Comparison of ENCODE assay signal across 8 cellular contexts in genomic region chr10:28533571-28534304, GRCh38. TPM values are rescaled to one million over a fixed set of nuclear protein-coding genes. Genes with fewer than 3 reads are reported as not detected.
DNase-seq lines count a peak whose midpoint lies in the region; TF ChIP-seq lines count a peak whose summit lies in the region.

No MANE protein-coding gene starts in this region.

- peak overlapping the region; percentile 99 for H3K9ac ChIP-seq in H9 (ENCODE audit: extremely low read depth, insufficient read length, low read length)
- peak overlapping the region; percentile 95 for H3K9ac ChIP-seq in mesendoderm (ENCODE audit: low read length)

- H3K27me3 ChIP-seq in H9 (ENCODE audit: insufficient read depth, low read length) (no peaks in the 10 kb centered on the region), mesendoderm (ENCODE audit: insufficient read depth, low read length, poor library complexity) (no peaks in the 10 kb centered on the region)
- no peaks in the 10 kb centered on the region for H3K27me3 ChIP-seq in effector memory CD4-positive, alpha-beta T cell (replicated peaks; ENCODE audit: control insufficient read depth, insufficient read depth, low read length, poor library complexity, severe bottlenecking)

- no peak overlapping the region for H4K5ac ChIP-seq in H9 (ENCODE audit: insufficient read length, low read depth, low read length)
- no peak overlapping the region for H4K5ac ChIP-seq in mesendoderm (ENCODE audit: low read length)

- H3K23ac ChIP-seq in H9 (ENCODE audit: insufficient read length, low read depth, low read length), result no peak overlapping the region
- H3K23ac ChIP-seq in mesendoderm (ENCODE audit: low read length), result peak overlapping the region; percentile 91

- H3K56ac ChIP-seq in H9 (ENCODE audit: insufficient read length, low read depth, low read length) (peak overlapping the region; percentile 40), mesendoderm (ENCODE audit: low read length) (peak overlapping the region; percentile 98)

- peaks cover 41 to 50% (median 48%) of the 10 kb centered on the region in 3 experiments for H3K36me3 Mint-ChIP-seq in H9 (ENCODE audit: insufficient read depth in 1 of 3, low read depth in 3 of 3)

- H3K27me3 Mint-ChIP-seq in H9 (ENCODE audit: low read depth), result no peaks in the 10 kb centered on the region; the same call in 1 of the 2 replicates

- no peak overlapping the region for H2BK12ac ChIP-seq in H9 (ENCODE audit: insufficient read length, low read depth, low read length)

- H4K91ac ChIP-seq in H9 (ENCODE audit: insufficient read length, low read depth, low read length), result no peak overlapping the region

- no peak overlapping the region for H2AFZ ChIP-seq in H9 (ENCODE audit: low read length)

- H3K4me1 Mint-ChIP-seq in H9, result peaks cover 32 to 41% of the 10 kb centered on the region in 2 experiments

- peak overlapping the region; percentile 94 to 99 (median 95) for H3K27ac Mint-ChIP-seq in H9

- H2BK120ac ChIP-seq in H9 (ENCODE audit: low read depth, low read length, poor library complexity, severe bottlenecking) (no peak overlapping the region), mesendoderm (ENCODE audit: low read depth, low read length) (peak overlapping the region; percentile 75)

- peaks cover 22% of the 10 kb centered on the region for H3K36me3 ChIP-seq in effector memory CD4-positive, alpha-beta T cell (ENCODE audit: control insufficient read depth, insufficient read depth, low read length)
- peaks cover 2% of the 10 kb centered on the region for H3K36me3 ChIP-seq in mesendoderm (ENCODE audit: control insufficient read depth, insufficient read depth, low read length)

- peak overlapping the region; percentile 98 for H3K4me3 Mint-ChIP-seq in H9

- H2BK5ac ChIP-seq in H9 (ENCODE audit: insufficient read length, low read length) (no peak overlapping the region), mesendoderm (ENCODE audit: low read length) (no peak overlapping the region)

- H3K23me2 ChIP-seq in H9 (ENCODE audit: insufficient read length, low read depth, low read length, poor library complexity, severe bottlenecking), result peaks cover 9% of the 10 kb centered on the region

- H4K8ac ChIP-seq in H9 (replicated peaks; ENCODE audit: insufficient read length, low read depth, low read length) (no peak overlapping the region), mesendoderm (ENCODE audit: low read depth, low read length) (peak overlapping the region; percentile 87)

- H4K20me1 ChIP-seq in H9 (ENCODE audit: control insufficient read depth, insufficient read depth, insufficient read length), result no peaks in the 10 kb centered on the region

- H3T11ph ChIP-seq in H9 (ENCODE audit: low read length), result no peak overlapping the region

- H2BK20ac ChIP-seq in H9 (ENCODE audit: low read depth, low read length, poor library complexity, severe bottlenecking), result no peak overlapping the region

- H3K9me3 Mint-ChIP-seq in H9, result no peaks in the 10 kb centered on the region

- no peak overlapping the region; the same call in 1 of the 2 replicates for H3K4ac ChIP-seq in H9 (ENCODE audit: low read depth, low read length)
- H3K4ac ChIP-seq in mesendoderm (ENCODE audit: low read depth, low read length), result peak overlapping the region; percentile 76

- peak overlapping the region; percentile 64 for H3K4me3 ChIP-seq in effector memory CD4-positive, alpha-beta T cell (ENCODE audit: insufficient read depth, low read depth, low read length, poor library complexity, severe bottlenecking)
- H3K4me3 ChIP-seq in mesendoderm (ENCODE audit: low read length), result peak overlapping the region; percentile 78

- peaks cover 9% of the 10 kb centered on the region for H3K79me1 ChIP-seq in H9 (ENCODE audit: insufficient read depth, low read depth, low read length, poor library complexity, severe bottlenecking)
- H3K79me1 ChIP-seq in mesendoderm (ENCODE audit: low read length), result peaks cover 4% of the 10 kb centered on the region

- no peak overlapping the region for H2AK5ac ChIP-seq in H9 (ENCODE audit: insufficient read length, low read length)
- H2AK5ac ChIP-seq in mesendoderm (ENCODE audit: low read length), result no peak overlapping the region

- DNase-seq in DMS79 (lab: John Stamatoyannopoulos, UW) (peak; percentile 4), H9 (peak; percentile 50), NCI-H1092 treated with DMSO at 0.1 percent for 48 hours (lab: John Stamatoyannopoulos, UW) (peak; percentile 39), mesendoderm (peak; percentile 65), SKM-1 treated with dmso at 0.1 percent for 144 hours (lab: John Stamatoyannopoulos, UW; ENCODE audit: unreplicated experiment) (no peak)
- peak; percentile 33 to 54 (median 46) for DNase-seq in activated CD8-positive, alpha-beta memory T cell treated with anti-CD3 and anti-CD28 coated beads for 48 hours (ENCODE audit: low read depth in 2 of 3, low spot score in 2 of 3)
- peak; percentile 41 to 63 (median 53) for DNase-seq in effector memory CD4-positive, alpha-beta T cell
- DNase-seq in stimulated activated CD8-positive, alpha-beta memory T cell treated with anti-CD3 and anti-CD28 coated beads, Interleukin-12 subunit alpha, Interleukin-12 subunit beta, amount 100 ng/mL, for 24 hours (ENCODE audit: extremely low read depth), result peak; percentile 37

- H3K27ac ChIP-seq in H9 (ENCODE audit: insufficient read length, low read depth, low read length) (peak overlapping the region; percentile 54), mesendoderm (ENCODE audit: low read depth, low read length) (peak overlapping the region; percentile 99)
- H3K27ac ChIP-seq in effector memory CD4-positive, alpha-beta T cell (ENCODE audit: insufficient read depth, low read length, poor library complexity, severe bottlenecking), result peak overlapping the region; percentile 100

- WGBS in H9 (ENCODE audit: extremely low coverage, insufficient read length, low lambda C conversion rate), result no CpG with 5 or more reads among the region's 64 CpGs
- no CpG with 5 or more reads among the region's 64 CpGs for WGBS in mesendoderm (ENCODE audit: extremely low coverage, insufficient coverage, low lambda C conversion rate)

- no peak for TF ChIP-seq CTCF in H9 (conservative IDR thresholded peaks at IDR 0.05)

- peaks cover 16% of the 10 kb centered on the region; the same call in 1 of the 2 replicates for H3K79me2 ChIP-seq in H9 (ENCODE audit: insufficient read depth, low read length)
- peaks cover 39% of the 10 kb centered on the region for H3K79me2 ChIP-seq in mesendoderm (ENCODE audit: control insufficient read depth, insufficient read depth, low read length)

- no peaks in the 10 kb centered on the region for H3K9me3 ChIP-seq in H9 (ENCODE audit: control insufficient read depth, low read depth, low read length)
- no peaks in the 10 kb centered on the region for H3K9me3 ChIP-seq in effector memory CD4-positive, alpha-beta T cell (ENCODE audit: control insufficient read depth, low read length)

- H3K4me1 ChIP-seq in H9 (ENCODE audit: insufficient read depth, low read length) (no peaks in the 10 kb centered on the region), mesendoderm (ENCODE audit: control insufficient read depth, low read depth, low read length) (peaks cover 6% of the 10 kb centered on the region)
- H3K4me1 ChIP-seq in effector memory CD4-positive, alpha-beta T cell (ENCODE audit: control insufficient read depth, insufficient read depth, low read length, poor library complexity, severe bottlenecking), result peaks cover 9% of the 10 kb centered on the region

- H3K18ac ChIP-seq in H9 (ENCODE audit: insufficient read length, low read depth, low read length), result peak overlapping the region; percentile 81
- H3K18ac ChIP-seq in mesendoderm (ENCODE audit: low read length), result peak overlapping the region; percentile 99

- H3K4me2 ChIP-seq in H9 (ENCODE audit: insufficient read depth, insufficient read length, low read length), result peak overlapping the region; percentile 89
- peak overlapping the region; percentile 51 for H3K4me2 ChIP-seq in mesendoderm (ENCODE audit: low read length)

- peak overlapping the region; percentile 96 for H3K14ac ChIP-seq in H9 (ENCODE audit: insufficient read depth, low read length)

- H2BK15ac ChIP-seq in H9 (ENCODE audit: low read depth, low read length) (no peak overlapping the region), mesendoderm (replicated peaks; ENCODE audit: low read depth) (no peak overlapping the region)

RNA-seq across cellular contexts. Expression of gene WAC, which starts 0.8 kb away (rescaled TPM):
- 130 and 134 TPM in 2 replicates for total RNA-seq in H9 (2021)
- polyA plus RNA-seq in mesendoderm (2013, experiment 1 of 2), result 121 TPM
- polyA plus RNA-seq in mesendoderm (2013, experiment 2 of 2), result 122 TPM
